8 cellular contexts compared by ENCODE assay signal in the genomic region with DNA sequence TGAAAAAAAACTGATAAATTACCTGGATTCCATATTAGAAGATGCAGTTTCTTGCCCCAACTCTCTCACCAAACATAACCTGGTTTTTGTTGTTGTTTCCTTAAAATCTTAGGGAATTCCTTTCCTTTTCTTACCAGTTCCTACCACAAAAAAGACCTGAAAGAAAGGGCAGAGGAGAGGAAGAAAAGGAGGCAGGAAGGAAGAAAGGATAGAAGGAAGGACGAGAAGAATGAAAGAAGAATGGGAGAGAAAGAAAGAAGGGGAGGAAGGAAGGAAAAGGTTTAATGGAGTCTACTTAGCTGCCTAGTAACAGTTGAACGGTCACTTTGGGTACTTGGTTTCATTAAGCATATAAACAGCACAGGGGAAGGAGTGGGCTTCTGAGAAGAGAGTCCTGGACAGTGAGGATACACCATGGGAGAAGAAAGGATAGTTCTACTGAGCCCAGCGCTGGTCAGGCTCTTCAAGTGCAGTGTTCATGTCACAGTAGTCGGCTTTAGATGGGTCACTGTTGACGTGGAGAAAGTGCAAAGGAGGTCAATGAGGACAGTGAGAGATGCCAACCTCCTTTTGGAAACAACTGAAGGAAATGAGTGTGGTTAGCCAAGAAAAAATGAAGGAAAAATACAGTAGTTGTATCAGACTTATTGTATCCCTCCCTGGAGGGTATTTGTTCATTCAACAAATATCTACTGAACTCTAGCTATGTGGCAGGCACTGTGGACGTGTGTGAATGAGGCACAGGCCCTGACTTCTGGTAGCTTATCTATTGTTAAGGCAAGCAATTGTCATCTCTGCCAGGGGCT. TPM values are rescaled to one million over a fixed set of nuclear protein-coding genes. Genes with fewer than 3 reads are reported as not detected.
DNase-seq lines count a peak whose midpoint lies in the region; ATAC-seq and TF ChIP-seq lines count a peak whose summit lies in the region.

No MANE protein-coding gene starts in this region.

- no peak overlapping the region for H3K27ac Mint-ChIP-seq in GM23338
- H3K27ac Mint-ChIP-seq in T-helper 17 cell: peak overlapping the region; percentile 97

- H3F3A ChIP-seq in GM23338 (replicated peaks; ENCODE audit: low read depth): no peaks in the 10 kb centered on the region

- H3K27me3 Mint-ChIP-seq in GM23338 (ENCODE audit: insufficient read depth, low read depth, poor library complexity) (peaks cover 2% of the 10 kb centered on the region), T-helper 17 cell (no peaks in the 10 kb centered on the region)

- H3K27me3 ChIP-seq in GM23338 (ENCODE audit: insufficient read depth) (peaks cover 14% of the 10 kb centered on the region), sigmoid colon (no peaks in the 10 kb centered on the region)

- DNase-seq in GM23338 (ENCODE audit: low spot score): no peak
- DNase-seq in T-helper 17 cell: no peak
- peak; percentile 47 for DNase-seq in fibroblast of mammary gland (ENCODE audit: low read depth)
- DNase-seq in sigmoid colon: no peak
- no peak for DNase-seq in DMS53 treated with DMSO at 0.1 percent for 48 hours (lab: John Stamatoyannopoulos, UW; ENCODE audit: unreplicated experiment)
- DNase-seq in lower leg skin (ENCODE audit: low spot score in 2 of 2): no peak
- DNase-seq in stimulated activated CD4-positive, alpha-beta T cell treated with anti-CD3 and anti-CD28 coated beads, Interleukin-15, amount 100 ng/mL, for 24 hours: no peak

- H3K4me1 ChIP-seq in GM23338 (ENCODE audit: insufficient read depth) (peaks cover 31% of the 10 kb centered on the region), sigmoid colon (peaks cover 0 to 36% (median 26%) of the 10 kb centered on the region in 4 donors)

- H2AFZ ChIP-seq in GM23338: peak overlapping the region; percentile 94

- no peaks in the 10 kb centered on the region for H3K36me3 ChIP-seq in GM23338 (ENCODE audit: insufficient read depth)
- no peaks in the 10 kb centered on the region for H3K36me3 ChIP-seq in sigmoid colon

- H3K4me2 ChIP-seq in GM23338: peak overlapping the region; percentile 96

- H3K4me3 ChIP-seq in GM23338: peak overlapping the region; percentile 95
- no peak overlapping the region for H3K4me3 ChIP-seq in fibroblast of mammary gland (ENCODE audit: control insufficient read depth, low read depth, low read length)
- H3K4me3 ChIP-seq in sigmoid colon: peak overlapping the region in 3 of 4 donors; percentile 94 to 99 (median 97)
- no peak overlapping the region for H3K4me3 ChIP-seq in lower leg skin (ENCODE audit: low read depth, poor library complexity, severe bottlenecking)

- TF ChIP-seq CTCF in GM23338 (conservative IDR thresholded peaks at IDR 0.05; ENCODE audit: low read depth in 2 of 2): no peak
- TF ChIP-seq CTCF in fibroblast of mammary gland (conservative IDR thresholded peaks at IDR 0.05; ENCODE audit: control insufficient read depth, insufficient read depth, low read depth, low read length): no peak
- TF ChIP-seq CTCF in sigmoid colon (IDR thresholded peaks at IDR 0.05): no peak
- no peak for TF ChIP-seq CTCF in lower leg skin (IDR thresholded peaks at IDR 0.05)

- TF ChIP-seq EP300 in sigmoid colon (IDR thresholded peaks at IDR 0.05): no peak

- intact Hi-C loops in sigmoid colon (cut with DNase I) (loop anchor here (2.0 to 10.0 kb wide), 2 partner anchors 131 to 701 kb away; a partner anchor contains a TSS), lower leg skin (cut with DNase I; ENCODE audit: low total_unique reads) (no loop called here)

- H3K4me3 Mint-ChIP-seq in GM23338 (peak overlapping the region; percentile 80), T-helper 17 cell (peak overlapping the region; percentile 94)

- H3K27ac ChIP-seq in GM23338 (ENCODE audit: low read depth): no peak overlapping the region
- peak overlapping the region; percentile 87 to 95 (median 92) for H3K27ac ChIP-seq in sigmoid colon

- no peaks in the 10 kb centered on the region; the same call in 1 of the 2 replicates for H4K20me1 ChIP-seq in GM23338 (replicated peaks; ENCODE audit: insufficient read depth)

- peaks cover 34% of the 10 kb centered on the region for H3K79me2 ChIP-seq in GM23338 (replicated peaks; ENCODE audit: insufficient read depth)

- H3K9me3 Mint-ChIP-seq in GM23338: no peaks in the 10 kb centered on the region

- no peak for ATAC-seq in GM23338
- ATAC-seq in T-helper 17 cell: no peak
- no peak for ATAC-seq in HG03457 (IDR thresholded peaks at IDR 0.05; ENCODE audit: unreplicated experiment)

- peaks cover 28% of the 10 kb centered on the region for H3K4me1 Mint-ChIP-seq in GM23338
- H3K4me1 Mint-ChIP-seq in T-helper 17 cell: peaks cover 25% of the 10 kb centered on the region

- no peaks in the 10 kb centered on the region for H3K9me3 ChIP-seq in T-helper 17 cell (ENCODE audit: control insufficient read depth, low read length, poor library complexity, severe bottlenecking)
- no peaks in the 10 kb centered on the region for H3K9me3 ChIP-seq in sigmoid colon

- H3K36me3 Mint-ChIP-seq in GM23338 (ENCODE audit: low read depth): no peaks in the 10 kb centered on the region; the same call in 2 of the 3 replicates
- no peaks in the 10 kb centered on the region for H3K36me3 Mint-ChIP-seq in T-helper 17 cell (ENCODE audit: low read depth)

- H3K9me2 ChIP-seq in GM23338 (ENCODE audit: insufficient read depth): no peaks in the 10 kb centered on the region

- TF ChIP-seq POLR2A in sigmoid colon (IDR thresholded peaks at IDR 0.05): no peak
- TF ChIP-seq POLR2A in lower leg skin (IDR thresholded peaks at IDR 0.05): no peak

- 73 to 79% methylated on average over 6 of the region's 6 CpGs for WGBS in sigmoid colon, 2 donors
- WGBS in lower leg skin, 2 donors: 32 to 47% methylated on average over 6 of the region's 6 CpGs

TF ChIP-seq in GM23338, 12 proteins besides CTCF, POLR2A, EP300 and RAD21:
- no peak for TF ChIP-seq NANOG (IDR thresholded peaks at IDR 0.05; ENCODE audit: borderline replicate concordance)
- TF ChIP-seq EZH2phosphoT487 (IDR thresholded peaks at IDR 0.05; ENCODE audit: unreplicated experiment): no peak
- TF ChIP-seq CREB1 (CRISPR knock-in tag; IDR thresholded peaks at IDR 0.05; ENCODE audit: low read depth): no peak
- no peak for TF ChIP-seq EZH2 (IDR thresholded peaks at IDR 0.05; ENCODE audit: low read depth, unreplicated experiment)
TF ChIP-seq in GM23338: peak in this region for 0.

RNA-seq across cellular contexts. Expression of a gene that starts 1.1 kb away (rescaled TPM):
- 18.3 and 21.1 TPM in 2 replicates for total RNA-seq in GM23338 (2014; rRNA removed; shearing (Covaris generic))
- polyA plus RNA-seq in GM23338 (2016; fragmentation: Nextera tagmentation; extraction: Ambion mirVana) (17.2 and 24.3 TPM in 2 replicates), sigmoid colon (10 to 100 TPM; 17.6 to 19.8 (median 18.0) TPM)
- total RNA-seq in T-helper 17 cell (10 to 100 TPM; 43.0 to 70.1 TPM), sigmoid colon (10 to 100 TPM; 22.8 to 34.6 (median 25.0) TPM), lower leg skin (10 to 100 TPM; 63.0 to 80.7 (median 69.8) TPM)

RNA-seq across cellular contexts. Expression of a gene that starts 34.5 kb away (rescaled TPM):
- total RNA-seq in GM23338 (2014; rRNA removed; shearing (Covaris generic)): not detected in 2 replicates
- polyA plus RNA-seq in GM23338 (2016; fragmentation: Nextera tagmentation; extraction: Ambion mirVana): 0.34 TPM in 1 of 2 replicates, not detected in the other
- not detected for total RNA-seq in T-helper 17 cell
- not detected for total RNA-seq in sigmoid colon
- polyA plus RNA-seq in sigmoid colon: not detected
- 1 to 10 TPM in 3 of 4 donors, under 1 TPM in 1; 0.81 to 2.8 (median 1.7) TPM for total RNA-seq in lower leg skin

Comparison
In these comparisons a context has a peak if more than half of its experiments do, and no peak if none do; other contexts are left out.
1. H3K4me3 ChIP-seq: peak in GM23338 (single experiment) and sigmoid colon (3 of 4); none in fibroblast of mammary gland (single experiment) and lower leg skin (single experiment).